In genomic region chr5:160357861-160358411, GRCh38 we compare ENCODE assay signal across 1 cellular context.
TF ChIP-seq lines count a peak whose summit lies in the region.

No MANE protein-coding gene starts in this region.

TF ChIP-seq in HepG2, 621 proteins besides CTCF, POLR2A, EP300 and RAD21:
- TF ChIP-seq ZNF180 (CRISPR knock-in tag; IDR thresholded peaks at IDR 0.05; ENCODE audit: borderline replicate concordance, low read depth) = no peak
- TF ChIP-seq NFIB (CRISPR knock-in tag; IDR thresholded peaks at IDR 0.05; ENCODE audit: borderline replicate concordance) = no peak
- TF ChIP-seq CREM (IDR thresholded peaks at IDR 0.05) = no peak
- no peak for TF ChIP-seq CREM (CRISPR knock-in tag; IDR thresholded peaks at IDR 0.05)
- no peak for TF ChIP-seq ZNF749 (CRISPR knock-in tag; IDR thresholded peaks at IDR 0.05; ENCODE audit: borderline replicate concordance)
- TF ChIP-seq ZNF138 (CRISPR knock-in tag; IDR thresholded peaks at IDR 0.05; ENCODE audit: low read depth) = no peak
- TF ChIP-seq ZBTB4 (CRISPR knock-in tag; IDR thresholded peaks at IDR 0.05; ENCODE audit: borderline replicate concordance) = no peak
- no peak for TF ChIP-seq SAP130 (CRISPR knock-in tag; IDR thresholded peaks at IDR 0.05; ENCODE audit: low read depth)
- no peak for TF ChIP-seq SUZ12 (IDR thresholded peaks at IDR 0.05; ENCODE audit: low read depth, low read length)
- no peak for TF ChIP-seq TARDBP (CRISPR knock-in tag; IDR thresholded peaks at IDR 0.05)
- no peak for TF ChIP-seq TBL1XR1 (IDR thresholded peaks at IDR 0.05; ENCODE audit: borderline replicate concordance, low read length, partially characterized antibody)
- TF ChIP-seq SP1 (IDR thresholded peaks at IDR 0.05) = no peak
- no peak for TF ChIP-seq SP1 (CRISPR knock-in tag; IDR thresholded peaks at IDR 0.05)
- TF ChIP-seq RARG (CRISPR knock-in tag; IDR thresholded peaks at IDR 0.05; ENCODE audit: low read depth) = no peak
- TF ChIP-seq ZFAT (CRISPR knock-in tag; conservative IDR thresholded peaks at IDR 0.05) = no peak
- no peak for TF ChIP-seq SP2 (CRISPR knock-in tag; IDR thresholded peaks at IDR 0.05)
- no peak for TF ChIP-seq HMGA1 (CRISPR knock-in tag; conservative IDR thresholded peaks at IDR 0.05)
- TF ChIP-seq ZBTB26 (CRISPR knock-in tag; IDR thresholded peaks at IDR 0.05; ENCODE audit: borderline replicate concordance) = no peak
